24 cellular contexts compared by ENCODE assay signal in genomic region chr2:187297806-187298205, GRCh38.
"Had no signal": no experiment of that assay in that cellular context is flagged by ENCODE, and none has a peak within 500 bp of the region (broad histone marks: within the 10 kb centered on the region; RNA-seq: fewer than 3 reads in every experiment).

No MANE protein-coding gene starts in this region.

- H3K27me3 Mint-ChIP-seq: memory B cell, type B pancreatic cell had no signal

- H3K36me3 Mint-ChIP-seq: memory B cell, natural killer cell, neural progenitor cell, type B pancreatic cell had no signal

- H3K9me3 ChIP-seq: gastrocnemius medialis, lower lobe of right lung, ovary, sigmoid colon, suprapubic skin, thyroid gland had no signal

- H3K9me3 Mint-ChIP-seq: neural progenitor cell, type B pancreatic cell had no signal

- H3K27ac Mint-ChIP-seq: memory B cell, natural killer cell, neural progenitor cell, type B pancreatic cell had no signal

- H3K4me1 Mint-ChIP-seq: memory B cell, natural killer cell had no signal

- H3K9ac ChIP-seq: neural progenitor cell had no signal

- DNase-seq: cortex of kidney; dorsolateral prefrontal cortex; effector memory CD4-positive, alpha-beta T cell; gastrocnemius medialis; glutamatergic neuron; kidney; left cardiac atrium; left ventricle myocardium inferior; lower lobe of right lung; natural killer cell; nucleus accumbens; ovary; sigmoid colon; small intestine; stimulated activated CD4-positive, alpha-beta T cell treated with anti-CD3 and anti-CD28 coated beads, Interleukin-2, amount 100 ng/mL, for 48 hours; stimulated activated naive CD4-positive, alpha-beta T cell treated with Interleukin-2 at 50 U/mL for 16 hours; thyroid gland had no signal

- H3K4me2 ChIP-seq: neural progenitor cell had no signal

- H3K27ac ChIP-seq: dorsolateral prefrontal cortex, gastrocnemius medialis, left ventricle myocardium inferior, lower lobe of right lung, neural progenitor cell, ovary, right atrium auricular region, sigmoid colon, suprapubic skin, thyroid gland had no signal

- H3K4me1 ChIP-seq: gastrocnemius medialis, neural progenitor cell, right atrium auricular region, sigmoid colon, suprapubic skin, thyroid gland had no signal

- H3K4me3 ChIP-seq: dorsolateral prefrontal cortex, gastrocnemius medialis, left ventricle myocardium inferior, lower lobe of right lung, neural progenitor cell, ovary, right atrium auricular region, sigmoid colon, suprapubic skin, thyroid gland had no signal

- H3K27me3 ChIP-seq: dorsolateral prefrontal cortex, gastrocnemius medialis, neural progenitor cell, ovary, right atrium auricular region, sigmoid colon, suprapubic skin, thyroid gland had no signal

- H3K36me3 ChIP-seq: gastrocnemius medialis, left ventricle myocardium inferior, lower lobe of right lung, neural progenitor cell, ovary, right atrium auricular region, sigmoid colon, suprapubic skin, thyroid gland had no signal

- ATAC-seq: esophagus mucosa, gastrocnemius medialis, left cardiac atrium, lower lobe of right lung, natural killer cell had no signal

- FAIRE-seq: kidney, small intestine, urothelium cell line had no signal

- H2AFZ ChIP-seq: neural progenitor cell had no signal

- H3K4me3 Mint-ChIP-seq: memory B cell, natural killer cell, neural progenitor cell, type B pancreatic cell had no signal
